Comparison of ENCODE assay signal across 25 cellular contexts in genomic region chr1:206783506-206783905, GRCh38. TPM values are rescaled to one million over a fixed set of nuclear protein-coding genes. Genes with fewer than 3 reads are reported as not detected.
"Had no signal": no experiment of that assay in that cellular context is flagged by ENCODE, and none has a peak within 500 bp of the region (broad histone marks: within the 10 kb centered on the region; RNA-seq: fewer than 3 reads in every experiment).

No MANE protein-coding gene starts in this region.

- H3K36me3 Mint-ChIP-seq: immature natural killer cell, type B pancreatic cell had no signal

- ATAC-seq: heart left ventricle had no signal

- DNase-seq: activated CD4-positive, CD25-positive, alpha-beta regulatory T cell; activated naive CD4-positive, alpha-beta T cell treated with anti-CD3 and anti-CD28 coated beads, Interleukin-2, amount 10 ng/mL, durations not matched to agents 7 days and 5 days; amniotic stem cell; dorsolateral prefrontal cortex; endodermal cell; heart left ventricle; immature natural killer cell; mesendoderm; nephron progenitor cell; occipital lobe; stimulated activated CD4-positive, alpha-beta T cell treated with anti-CD3 and anti-CD28 coated beads, Interleukin-15, amount 100 ng/mL, for 24 hours; stimulated activated CD4-positive, alpha-beta T cell treated with anti-CD3 and anti-CD28 coated beads, Interleukin-4, amount 100 ng/mL, for 1 hour; stimulated activated naive CD8-positive, alpha-beta T cell treated with anti-CD3 and anti-CD28 coated beads, Interleukin-15, Interleukin-2, amounts not matched to agents 100 U/mL and 50 U/mL, for 24 hours; T-helper 17 cell had no signal

- H3K9me3 Mint-ChIP-seq: activated naive CD4-positive, alpha-beta T cell treated with anti-CD3 and anti-CD28 coated beads, Interleukin-2, amount 10 ng/mL, durations not matched to agents 7 days and 5 days; activated T-helper 17 cell treated with anti-CD3 and anti-CD28 coated beads, Interleukin-2, amount 50 U/mL, for 72 hours; endodermal cell; immature natural killer cell; nephron progenitor cell; type B pancreatic cell had no signal

- H3K27ac ChIP-seq: dorsolateral prefrontal cortex, right atrium auricular region, SK-N-MC had no signal

- H3K27me3 ChIP-seq: dorsolateral prefrontal cortex, heart left ventricle, right atrium auricular region had no signal

- H3K4me1 Mint-ChIP-seq: endodermal cell had no signal

- H3K36me3 ChIP-seq: heart left ventricle, right atrium auricular region had no signal

- H3K9me3 ChIP-seq: heart left ventricle, right atrium auricular region had no signal

- FAIRE-seq: frontal cortex had no signal

- H3K4me3 Mint-ChIP-seq: endodermal cell, nephron progenitor cell, type B pancreatic cell had no signal

- H3K27ac Mint-ChIP-seq: endodermal cell, nephron progenitor cell, progenitor cell of endocrine pancreas, type B pancreatic cell had no signal

- H3K4me3 ChIP-seq: dorsolateral prefrontal cortex, heart left ventricle, right atrium auricular region, SK-N-MC had no signal

- H3K4me1 ChIP-seq: right atrium auricular region had no signal

- H3K27me3 Mint-ChIP-seq: activated T-helper 17 cell treated with anti-CD3 and anti-CD28 coated beads, Interleukin-2, amount 50 U/mL, for 72 hours; T-helper 17 cell had no signal

RNA-seq across cellular contexts. Expression of gene IL10, which starts 11.2 kb away (rescaled TPM):
- total RNA-seq: endodermal cell, epithelial cell of proximal tubule, occipital lobe, progenitor cell of endocrine pancreas, temporal lobe had no signal

RNA-seq across cellular contexts. Expression of gene IL19, which starts 12.9 kb away (rescaled TPM):
- total RNA-seq: activated T-helper 17 cell treated with anti-CD3 and anti-CD28 coated beads, Interleukin-2, amount 50 U/mL, for 72 hours; cardiac septum; dorsolateral prefrontal cortex; endodermal cell; epithelial cell of proximal tubule; frontal cortex; heart left ventricle; lower leg skin; occipital lobe; progenitor cell of endocrine pancreas; right atrium auricular region; skeletal muscle tissue; T-helper 17 cell; temporal lobe had no signal
